Comparison of ENCODE assay signal across 34 cellular contexts in genomic region chr1:34611571-34611970, GRCh38.
"Had no signal": no experiment of that assay in that cellular context is flagged by ENCODE, and none has a peak within 500 bp of the region (broad histone marks: within the 10 kb centered on the region; RNA-seq: fewer than 3 reads in every experiment).

No MANE protein-coding gene starts in this region.

- DNase-seq: Karpas-422, Kasumi-1, MG63, MM.1S, MV-4-11, NCI-H1048, NCI-H1092, NCI-H1092 treated with DMSO at 0.1 percent for 48 hours, NCI-H1105, NCI-H1105 treated with DMSO at 0.1 percent for 48 hours, NCI-H1417, NCI-H1417 treated with DMSO at 0.1 percent for 48 hours, NCI-H1436, NCI-H1436 treated with DMSO at 0.1 percent for 48 hours, NCI-H146, NCI-H1694, NCI-H1694 treated with DMSO at 0.1 percent for 48 hours, NCI-H187, NCI-H187 treated with DMSO at 0.1 percent for 48 hours, NCI-H1930, NCI-H2029, NCI-H2029 treated with DMSO at 0.1 percent for 48 hours, NCI-H2081, NCI-H2081 treated with DMSO at 0.1 percent for 48 hours, NCI-H2107, NCI-H2171, NCI-H2171 treated with DMSO at 0.1 percent for 48 hours, NCI-H2227 treated with DMSO at 0.1 percent for 48 hours, NCI-H226, NCI-H345, NCI-H446, NCI-H446 treated with DMSO at 0.1 percent for 48 hours, NCI-H510A, NCI-H510A treated with DMSO at 0.1 percent for 48 hours had no signal

- H3K36me3 ChIP-seq: MG63 had no signal

- H3K9me3 ChIP-seq: MG63 had no signal

- H3K4me3 ChIP-seq: MG63 had no signal
